Comparison of ENCODE assay signal across 15 cellular contexts in the genomic region with DNA sequence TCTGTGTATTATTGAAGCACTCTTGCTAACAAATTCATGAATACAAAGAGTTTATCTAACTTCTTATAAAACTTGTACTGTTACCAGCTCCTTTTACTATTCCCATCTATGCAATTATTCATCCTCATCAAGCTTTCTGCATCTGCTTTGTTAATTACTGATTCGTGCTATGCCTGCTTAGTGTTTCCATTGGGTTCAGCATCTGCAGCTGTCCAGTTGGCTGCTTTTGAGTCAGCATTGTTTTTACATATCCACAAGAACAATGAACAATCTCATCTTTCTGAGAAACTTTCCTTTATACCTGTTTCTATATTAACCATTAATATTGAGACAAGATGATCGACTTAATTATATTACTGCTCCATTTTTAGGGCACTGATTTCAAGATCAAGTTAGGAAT.
A peak's percentile ranks its signal among the peaks of the same experiment; 100 is the strongest.
DNase-seq lines count a peak whose midpoint lies in the region; ATAC-seq lines count a peak whose summit lies in the region.
"Had no signal": no experiment of that assay in that cellular context is flagged by ENCODE, and none has a peak within 500 bp of the region (broad histone marks: within the 10 kb centered on the region; RNA-seq: fewer than 3 reads in every experiment).

No MANE protein-coding gene starts in this region.

- DNase-seq in Ammon's horn (ENCODE audit: low spot score): peak; percentile 67
- peak in 3 of 61 donors; percentile 4 to 32 (median 10) for DNase-seq in caudate nucleus (lab: John Stamatoyannopoulos, UW)
- peak; percentile 67 for DNase-seq in medulla oblongata (ENCODE audit: extremely low spot score)
- DNase-seq in putamen (ENCODE audit: low spot score): peak; percentile 69
- DNase-seq in NCI-H187 (lab: John Stamatoyannopoulos, UW): no peak
- no peak for DNase-seq in RPMI8226
- DNase-seq in stimulated activated naive CD8-positive, alpha-beta T cell treated with anti-CD3 and anti-CD28 coated beads, Interleukin-15, amount 100 ng/mL, for 72 hours: no peak
- DNase-seq in NCI-H82 (lab: John Stamatoyannopoulos, UW): no peak
- DNase-seq: Caco-2; CD8-positive, alpha-beta memory T cell; GF-D8; HCEC 1CT; HFFc6 had no signal

- H3K27ac Mint-ChIP-seq in stimulated activated naive CD8-positive, alpha-beta T cell treated with anti-CD3 and anti-CD28 coated beads, Interleukin-15, amount 100 ng/mL, for 72 hours: no peak overlapping the region
- H3K27ac Mint-ChIP-seq: CD8-positive, alpha-beta memory T cell; HFFc6 had no signal

- no peak overlapping the region for H3K4me3 Mint-ChIP-seq in stimulated activated naive CD8-positive, alpha-beta T cell treated with anti-CD3 and anti-CD28 coated beads, Interleukin-15, amount 100 ng/mL, for 72 hours
- H3K4me3 Mint-ChIP-seq: CD8-positive, alpha-beta memory T cell; HFFc6 had no signal

- ATAC-seq in stimulated activated naive CD8-positive, alpha-beta T cell treated with anti-CD3 and anti-CD28 coated beads, Interleukin-15, amount 100 ng/mL, for 72 hours: no peak

- H3K9me3 Mint-ChIP-seq in stimulated activated naive CD8-positive, alpha-beta T cell treated with anti-CD3 and anti-CD28 coated beads, Interleukin-15, amount 100 ng/mL, for 72 hours: no peaks in the 10 kb centered on the region
- H3K9me3 Mint-ChIP-seq: CD8-positive, alpha-beta memory T cell; HFFc6 had no signal

- no peaks in the 10 kb centered on the region for H3K27me3 Mint-ChIP-seq in stimulated activated naive CD8-positive, alpha-beta T cell treated with anti-CD3 and anti-CD28 coated beads, Interleukin-15, amount 100 ng/mL, for 72 hours

- peaks cover 4% of the 10 kb centered on the region for H3K4me1 Mint-ChIP-seq in stimulated activated naive CD8-positive, alpha-beta T cell treated with anti-CD3 and anti-CD28 coated beads, Interleukin-15, amount 100 ng/mL, for 72 hours

- H3K27ac ChIP-seq in caudate nucleus (ENCODE audit: low read depth, low read length): peak overlapping the region; percentile 44
- H3K27ac ChIP-seq: 22Rv1, BLaER1 had no signal

Comparison
In these comparisons a context has a peak if more than half of its experiments do, and no peak if none do; other contexts are left out.
1. DNase-seq: peak in Ammon's horn (single experiment), medulla oblongata (single experiment) and putamen (single experiment); none in NCI-H187 (0 of 2), RPMI8226 (single experiment), stimulated activated naive CD8-positive, alpha-beta T cell treated with anti-CD3 and anti-CD28 coated beads, Interleukin-15, amount 100 ng/mL, for 72 hours (0 of 2) and NCI-H82 (single experiment).